8 cellular contexts compared by ENCODE assay signal in the genomic region with DNA sequence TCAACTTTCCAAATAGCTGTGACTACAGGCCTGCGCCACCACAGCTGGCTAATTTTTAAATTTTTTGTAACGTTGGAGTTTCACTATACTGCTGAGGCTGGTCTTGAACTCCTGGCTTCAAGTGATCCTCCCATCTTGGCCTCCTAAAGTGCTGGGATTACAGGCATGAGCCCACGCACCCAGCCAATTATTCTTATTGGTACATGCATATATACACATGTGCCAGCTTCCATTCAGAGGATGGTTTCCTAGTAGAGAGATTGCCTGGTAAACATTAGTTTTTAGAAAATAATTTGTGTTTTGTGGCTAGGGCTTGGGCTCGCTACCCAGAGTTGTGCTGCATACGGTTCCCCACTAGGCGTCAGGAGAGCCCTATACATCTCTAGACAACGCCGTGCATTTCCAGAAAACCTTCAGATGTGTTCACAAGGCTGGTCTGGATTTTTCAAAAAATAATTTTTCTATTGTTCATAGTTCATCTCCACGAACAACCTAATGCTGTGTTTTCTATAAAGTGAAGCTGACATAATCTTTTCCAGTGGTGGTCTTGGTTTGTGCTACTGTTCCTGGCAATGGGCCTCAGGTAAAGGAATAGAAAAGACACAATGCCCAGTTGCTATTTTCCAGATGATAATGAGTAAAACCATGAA. TPM values are rescaled to one million over a fixed set of nuclear protein-coding genes. Genes with fewer than 3 reads are reported as not detected.
DNase-seq lines count a peak whose midpoint lies in the region; ATAC-seq and TF ChIP-seq lines count a peak whose summit lies in the region.

No MANE protein-coding gene starts in this region.

- peak; percentile 45 for ATAC-seq in HG03521 (IDR thresholded peaks at IDR 0.05; ENCODE audit: unreplicated experiment)
- no peak for ATAC-seq in HG02840 (IDR thresholded peaks at IDR 0.05; ENCODE audit: low FRiP score, unreplicated experiment)

- H3K36me3 ChIP-seq in osteoblast (ENCODE audit: insufficient read depth, low read length) = no peaks in the 10 kb centered on the region

- H3K9me3 ChIP-seq in osteoblast (ENCODE audit: low read depth, low read length) = no peaks in the 10 kb centered on the region

- H3K27ac ChIP-seq in 22Rv1 = no peak overlapping the region
- H3K27ac ChIP-seq in osteoblast (ENCODE audit: low read depth, low read length) = no peak overlapping the region

- H3K4me3 ChIP-seq in GM12865 (ENCODE audit: low read depth, low read length) = no peak overlapping the region
- H3K4me3 ChIP-seq in osteoblast (ENCODE audit: insufficient read depth, low read length) = no peak overlapping the region

- TF ChIP-seq CTCF in 22Rv1 (IDR thresholded peaks at IDR 0.05) (peak; percentile 90), GM12865 (IDR thresholded peaks at IDR 0.05; ENCODE audit: insufficient read depth, low read depth, low read length, missing control alignments) (peak; percentile 97), osteoblast (IDR thresholded peaks at IDR 0.05; ENCODE audit: extremely low read depth, low read depth, low read length) (peak; percentile 99)

- no peaks in the 10 kb centered on the region for H4K20me1 ChIP-seq in osteoblast (ENCODE audit: insufficient read depth, low read length)

- peak overlapping the region; percentile 4 for H2AFZ ChIP-seq in osteoblast (ENCODE audit: low read length)

- H3K4me2 ChIP-seq in osteoblast (ENCODE audit: insufficient read depth, low read length) = peak overlapping the region; percentile 9

- no peaks in the 10 kb centered on the region for H3K27me3 ChIP-seq in osteoblast (ENCODE audit: insufficient read depth, low read length)

- peaks cover 6% of the 10 kb centered on the region for H3K4me1 ChIP-seq in osteoblast (ENCODE audit: insufficient read depth, low read length)

- DNase-seq in GM12865 (ENCODE audit: low read depth) (peak; percentile 69), OCI-M1 (lab: John Stamatoyannopoulos, UW) (peak; percentile 77), germinal center (ENCODE audit: low spot score) (peak; percentile 49), osteoblast (ENCODE audit: insufficient read length, low spot score, missing footprints) (peak; percentile 93)
- peak; percentile 57 for DNase-seq in activated naive CD4-positive, alpha-beta T cell treated with Interleukin-2 at 50 U/mL for 16 hours

- H3K79me2 ChIP-seq in osteoblast (ENCODE audit: insufficient read depth, low read length) = no peaks in the 10 kb centered on the region

RNA-seq across cellular contexts. Expression of gene AFG3L2, which starts 14.6 kb away (rescaled TPM):
- 61.9 and 65.5 TPM in 2 replicates for total RNA-seq in osteoblast

RNA-seq across cellular contexts. Expression of gene PRELID3A, which starts 16.1 kb away (rescaled TPM):
- total RNA-seq in osteoblast = 4.4 and 5.8 TPM in 2 replicates
